11 cellular contexts compared by ENCODE assay signal in genomic region chr7:21524680-21525079, GRCh38.
"Had no signal": no experiment of that assay in that cellular context is flagged by ENCODE, and none has a peak within 500 bp of the region (broad histone marks: within the 10 kb centered on the region; RNA-seq: fewer than 3 reads in every experiment).

No MANE protein-coding gene starts in this region.

- H3K4me1 ChIP-seq: adrenal gland, ascending aorta, body of pancreas, breast epithelium had no signal

- ATAC-seq: activated naive CD4-positive, alpha-beta T cell treated with anti-CD3 and anti-CD28 coated beads, Interleukin-2, amount 50 U/mL, for 72 hours; activated naive CD8-positive, alpha-beta T cell treated with anti-CD3 and anti-CD28 coated beads, Interleukin-2, amount 50 U/mL, for 24 hours; activated T-cell treated with anti-CD3 and anti-CD28 coated beads, Interleukin-2, amount 50 U/mL, for 4 hours; activated T-cell treated with anti-CD3 and anti-CD28 coated beads, Interleukin-2, amount 50 U/mL, for 72 hours; activated T-helper 17 cell treated with anti-CD3 and anti-CD28 coated beads, Interleukin-2, amount 50 U/mL, for 72 hours; body of pancreas had no signal

- H3K9me3 ChIP-seq: adrenal gland, ascending aorta had no signal

- H3K27ac ChIP-seq: adrenal gland, ascending aorta, body of pancreas, brain microvascular endothelial cell, breast epithelium, cardiac muscle cell had no signal

- H3K4me3 ChIP-seq: adrenal gland, ascending aorta, body of pancreas, breast epithelium, cardiac muscle cell had no signal

- H3K36me3 ChIP-seq: adrenal gland, ascending aorta, brain microvascular endothelial cell, breast epithelium, cardiac muscle cell had no signal
